In the genomic region with DNA sequence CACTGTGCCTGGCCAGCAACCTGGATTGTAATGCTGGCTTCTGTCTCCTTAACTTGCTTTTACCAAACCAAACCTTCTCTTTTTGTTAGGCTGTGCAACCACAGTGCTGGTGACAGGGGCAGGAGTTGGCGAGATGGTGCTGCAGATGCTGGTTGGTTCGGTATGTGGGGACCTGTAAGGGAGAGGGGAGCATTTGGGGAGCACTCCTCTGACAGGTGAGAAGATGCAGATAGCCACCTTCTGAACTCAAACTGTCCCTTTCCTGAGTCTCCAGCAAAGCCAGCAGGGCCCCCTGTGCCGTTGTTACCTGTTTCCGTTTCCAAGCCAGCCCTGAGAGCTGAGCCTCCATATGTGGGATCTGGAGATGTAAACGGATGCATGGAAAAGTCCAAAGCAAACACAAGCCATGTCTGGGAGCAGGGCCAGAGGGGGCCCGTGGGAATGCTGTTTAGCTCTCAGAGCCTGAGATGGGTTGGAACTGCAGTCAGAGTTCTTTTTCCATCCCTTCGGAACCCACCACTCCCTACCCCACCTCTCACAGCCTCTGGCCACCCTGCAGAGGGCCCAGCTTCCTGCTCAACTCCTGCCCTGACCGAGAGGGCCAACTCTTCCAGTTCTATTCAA, we compare ENCODE assay signal across 11 cellular contexts. TPM values are rescaled to one million over a fixed set of nuclear protein-coding genes. Genes with fewer than 3 reads are reported as not detected.
DNase-seq lines count a peak whose midpoint lies in the region; ATAC-seq and TF ChIP-seq lines count a peak whose summit lies in the region.
"Had no signal": no experiment of that assay in that cellular context is flagged by ENCODE, and none has a peak within 500 bp of the region (broad histone marks: within the 10 kb centered on the region; RNA-seq: fewer than 3 reads in every experiment).

No MANE protein-coding gene starts in this region.

- 47 to 59% (median 54%) methylated on average over 8 of the region's 8 CpGs for WGBS in heart left ventricle, 4 donors
- WGBS in sigmoid colon, 2 donors, result 76 to 80% methylated on average over 8 of the region's 8 CpGs

- intact Hi-C loops in heart left ventricle (cut with DNase I) (loop anchor here in 4 of 10 donors (5.0 to 10.0 kb wide), 4 partner anchors 34 to 507 kb away; partner anchors contain the start of gene ELK4 (in 1 of the 4)), sigmoid colon (cut with DNase I) (no loop called here)

- H3K27me3 Mint-ChIP-seq in activated naive CD8-positive, alpha-beta T cell treated with anti-CD3 and anti-CD28 coated beads, Interleukin-2, amount 50 U/mL, for 24 hours, result no peaks in the 10 kb centered on the region

- no peaks in the 10 kb centered on the region for H3K9me3 Mint-ChIP-seq in activated naive CD8-positive, alpha-beta T cell treated with anti-CD3 and anti-CD28 coated beads, Interleukin-2, amount 50 U/mL, for 24 hours

- TF ChIP-seq CTCF in heart left ventricle (IDR thresholded peaks at IDR 0.05), result no peak
- TF ChIP-seq CTCF in sigmoid colon (IDR thresholded peaks at IDR 0.05), result no peak

- peaks cover 3 to 54% (median 33%) of the 10 kb centered on the region in 12 donors for H3K4me1 ChIP-seq in heart left ventricle
- peaks cover 0 to 27% (median 21%) of the 10 kb centered on the region in 4 donors for H3K4me1 ChIP-seq in sigmoid colon

- H3K4me3 ChIP-seq in heart left ventricle (no peak overlapping the region), sigmoid colon (no peak overlapping the region)
- H3K4me3 ChIP-seq: GM23248, mucosa of descending colon had no signal

- H3K27ac Mint-ChIP-seq in activated naive CD8-positive, alpha-beta T cell treated with anti-CD3 and anti-CD28 coated beads, Interleukin-2, amount 50 U/mL, for 24 hours, result peak overlapping the region; percentile 43

- H3K36me3 Mint-ChIP-seq in activated naive CD8-positive, alpha-beta T cell treated with anti-CD3 and anti-CD28 coated beads, Interleukin-2, amount 50 U/mL, for 24 hours (ENCODE audit: low read depth), result peaks cover 20% of the 10 kb centered on the region

- no peak for ATAC-seq in activated naive CD8-positive, alpha-beta T cell treated with anti-CD3 and anti-CD28 coated beads, Interleukin-2, amount 50 U/mL, for 24 hours
- ATAC-seq in heart left ventricle (peak; percentile 39 to 80 (median 56)), GM19351 (IDR thresholded peaks at IDR 0.05; ENCODE audit: unreplicated experiment) (no peak), HG02981 (IDR thresholded peaks at IDR 0.05; ENCODE audit: unreplicated experiment) (no peak), GM18909 (IDR thresholded peaks at IDR 0.05; ENCODE audit: poor library complexity, unreplicated experiment) (no peak)
- ATAC-seq: mucosa of descending colon had no signal

- no peak for TF ChIP-seq EP300 in sigmoid colon (IDR thresholded peaks at IDR 0.05)

- peak overlapping the region in 9 of 12 donors; percentile 39 to 76 (median 65) for H3K27ac ChIP-seq in heart left ventricle
- no peak overlapping the region for H3K27ac ChIP-seq in sigmoid colon
- H3K27ac ChIP-seq: GM23248 had no signal

- H3K9me3 ChIP-seq in heart left ventricle, result no peaks in the 10 kb centered on the region
- H3K9me3 ChIP-seq in sigmoid colon, result no peaks in the 10 kb centered on the region
- H3K9me3 ChIP-seq: mucosa of descending colon had no signal

- no peak for TF ChIP-seq POLR2A in heart left ventricle (IDR thresholded peaks at IDR 0.05)
- TF ChIP-seq POLR2A in sigmoid colon (IDR thresholded peaks at IDR 0.05), result no peak

- H3K27me3 ChIP-seq in heart left ventricle (no peaks in the 10 kb centered on the region), sigmoid colon (no peaks in the 10 kb centered on the region)

- DNase-seq in NCI-H1092 (lab: John Stamatoyannopoulos, UW) (peak; percentile 57), heart left ventricle (peak in 4 of 5 donors; percentile 63 to 77 (median 66)), sigmoid colon (peak; percentile 58), NCI-H2029 (lab: John Stamatoyannopoulos, UW) (no peak)
- DNase-seq in activated naive CD8-positive, alpha-beta T cell treated with anti-CD3 and anti-CD28 coated beads, Interleukin-2, amount 50 U/mL, for 24 hours, result no peak
- DNase-seq: activated CD4-positive, CD25-positive, alpha-beta regulatory T cell; GM23248; mucosa of descending colon had no signal

- peaks cover 47% of the 10 kb centered on the region for H3K4me1 Mint-ChIP-seq in activated naive CD8-positive, alpha-beta T cell treated with anti-CD3 and anti-CD28 coated beads, Interleukin-2, amount 50 U/mL, for 24 hours

- H3K36me3 ChIP-seq in heart left ventricle (peaks cover 0 to 23% (median 0%) of the 10 kb centered on the region in 9 donors), sigmoid colon (no peaks in the 10 kb centered on the region)

- no peak overlapping the region for H3K4me3 Mint-ChIP-seq in activated naive CD8-positive, alpha-beta T cell treated with anti-CD3 and anti-CD28 coated beads, Interleukin-2, amount 50 U/mL, for 24 hours

RNA-seq across cellular contexts. Expression of gene ELK4, which starts 34.0 kb away (rescaled TPM):
- total RNA-seq in heart left ventricle (10 to 100 TPM; 18.5 to 54.9 (median 36.5) TPM), sigmoid colon (10 to 100 TPM; 18.6 to 21.0 (median 20.1) TPM)
- polyA plus RNA-seq in heart left ventricle (10 to 100 TPM in 1 of 2 donors, 1 to 10 TPM in 1; 5.0 to 11.3 TPM), sigmoid colon (10 to 100 TPM in 1 of 3 donors, 1 to 10 TPM in 2; 2.4 to 10.3 (median 3.9) TPM)

Comparison
In these comparisons a context has a peak if more than half of its experiments do, and no peak if none do; other contexts are left out.
1. DNase-seq: peak in NCI-H1092 (single experiment), heart left ventricle (4 of 5) and sigmoid colon (single experiment); none in activated naive CD8-positive, alpha-beta T cell treated with anti-CD3 and anti-CD28 coated beads, Interleukin-2, amount 50 U/mL, for 24 hours (single experiment) and NCI-H2029 (single experiment).
2. ATAC-seq: peak in heart left ventricle (4 of 4); none in activated naive CD8-positive, alpha-beta T cell treated with anti-CD3 and anti-CD28 coated beads, Interleukin-2, amount 50 U/mL, for 24 hours (single experiment), GM19351 (single experiment), HG02981 (single experiment) and GM18909 (single experiment).
3. H3K27ac ChIP-seq: peak in heart left ventricle (9 of 12); none in sigmoid colon (0 of 4).